8 cellular contexts compared by ENCODE assay signal in genomic region chr14:95518045-95518751, GRCh38. TPM values are rescaled to one million over a fixed set of nuclear protein-coding genes. Genes with fewer than 3 reads are reported as not detected.
DNase-seq lines count a peak whose midpoint lies in the region; ATAC-seq and TF ChIP-seq lines count a peak whose summit lies in the region.

No MANE protein-coding gene starts in this region.

- peak overlapping the region; percentile 86 for H3K4me3 Mint-ChIP-seq in T-helper 17 cell

- peaks cover 57% of the 10 kb centered on the region for H3K4me1 Mint-ChIP-seq in T-helper 17 cell

- H3K27me3 Mint-ChIP-seq in T-helper 17 cell = no peaks in the 10 kb centered on the region

- peaks cover 0 to 74% of the 10 kb centered on the region in 2 donors for H3K4me1 ChIP-seq in right atrium auricular region

- peak overlapping the region; percentile 96 for H3K27ac Mint-ChIP-seq in T-helper 17 cell

- H3K4me3 ChIP-seq in AG10803 (ENCODE audit: low read length) = no peak overlapping the region
- no peak overlapping the region for H3K4me3 ChIP-seq in right atrium auricular region

- no peaks in the 10 kb centered on the region for H3K36me3 Mint-ChIP-seq in T-helper 17 cell (ENCODE audit: low read depth)

- H3K27me3 ChIP-seq in right atrium auricular region = no peaks in the 10 kb centered on the region

- ATAC-seq in GM21529 (IDR thresholded peaks at IDR 0.05; ENCODE audit: unreplicated experiment) = peak; percentile 22
- ATAC-seq in T-helper 17 cell = no peak
- no peak for ATAC-seq in HG02759 (IDR thresholded peaks at IDR 0.05; ENCODE audit: unreplicated experiment)

- H3K9me3 ChIP-seq in T-helper 17 cell (ENCODE audit: control insufficient read depth, low read length, poor library complexity, severe bottlenecking) = no peaks in the 10 kb centered on the region
- H3K9me3 ChIP-seq in right atrium auricular region = no peaks in the 10 kb centered on the region

- no peak for TF ChIP-seq CTCF in AG10803 (conservative IDR thresholded peaks at IDR 0.05; ENCODE audit: low read length)
- TF ChIP-seq CTCF in right atrium auricular region (IDR thresholded peaks at IDR 0.05) = no peak

- H3K27ac ChIP-seq in right atrium auricular region = peak overlapping the region; percentile 88 to 97

- H3K36me3 ChIP-seq in right atrium auricular region = no peaks in the 10 kb centered on the region

- peak; percentile 44 for DNase-seq in AG10803 (ENCODE audit: low read depth)
- no peak for DNase-seq in T-helper 17 cell
- no peak for DNase-seq in right atrium auricular region (ENCODE audit: low spot score)
- no peak for DNase-seq in GM19238 (ENCODE audit: insufficient read length, low spot score)
- DNase-seq in superior temporal gyrus (ENCODE audit: extremely low spot score) = no peak
- no peak for DNase-seq in NK-92 treated with Interleukin-12 subunit alpha and Interleukin-12 subunit beta, amount 100 ng/mL, for 24 hours (lab: John Stamatoyannopoulos, UW)

RNA-seq across cellular contexts. Expression of gene SYNE3, which starts 1.7 kb away (rescaled TPM):
- total RNA-seq in T-helper 17 cell (10 to 100 TPM; 59.6 to 64.8 TPM), right atrium auricular region (10 to 100 TPM in 1 of 2 donors, 1 to 10 TPM in 1; 8.2 to 13.2 TPM)

RNA-seq across cellular contexts. Expression of gene GLRX5, which starts 16.7 kb away (rescaled TPM):
- total RNA-seq in T-helper 17 cell (10 to 100 TPM; 14.8 to 17.7 TPM), right atrium auricular region (10 to 100 TPM; 54.0 to 58.9 TPM)

Comparison
In these comparisons a context has a peak if more than half of its experiments do, and no peak if none do; other contexts are left out.
1. RNA of gene SYNE3, which starts 1.7 kb away (total RNA-seq): 59.6 to 64.8 TPM in T-helper 17 cell; 8.2 to 13.2 TPM in right atrium auricular region; every median in the first group is over 4 times any median in the second.